In the genomic region with DNA sequence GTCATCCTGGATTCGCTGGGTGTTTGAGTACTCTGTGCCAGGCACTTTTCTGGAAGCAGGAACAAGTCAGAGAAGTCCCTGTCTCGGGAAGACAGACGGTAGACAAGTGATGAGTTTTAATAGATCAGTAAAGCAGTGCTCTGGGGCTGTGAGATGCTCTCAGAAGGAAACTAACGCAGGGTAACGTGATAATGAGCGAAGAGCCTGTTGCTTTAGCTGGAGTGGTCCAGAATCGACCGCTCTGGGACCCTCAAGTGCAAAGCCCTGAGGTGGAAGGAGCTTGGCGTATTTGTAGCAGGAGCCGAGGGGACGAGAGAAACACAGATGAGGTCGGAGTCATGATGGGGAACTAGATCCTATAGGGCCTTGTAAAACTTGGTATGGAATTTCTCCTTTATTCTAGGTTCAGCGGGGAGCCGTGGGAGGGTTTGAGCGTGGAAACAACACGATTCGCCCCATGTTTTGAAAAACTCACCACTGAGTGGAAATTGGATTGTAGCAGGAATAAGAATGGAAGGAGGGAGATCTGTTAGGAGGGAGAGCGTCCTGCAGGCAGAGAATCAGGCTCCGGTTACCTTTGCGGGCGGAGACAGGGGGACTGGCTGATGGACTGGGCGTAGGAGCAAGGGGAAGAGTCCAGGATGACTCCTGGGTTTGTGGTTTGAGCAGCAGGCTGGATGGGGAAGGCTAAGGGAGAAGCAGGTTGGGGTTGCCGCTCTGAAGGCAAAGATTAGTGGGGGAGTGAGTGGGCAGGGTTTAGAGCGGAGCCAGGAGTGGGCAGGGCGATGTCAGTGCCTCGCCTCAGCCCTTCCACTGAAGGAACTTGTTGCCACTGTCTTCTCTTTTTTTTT, we compare ENCODE assay signal across 8 cellular contexts. TPM values are rescaled to one million over a fixed set of nuclear protein-coding genes. Genes with fewer than 3 reads are reported as not detected.
DNase-seq lines count a peak whose midpoint lies in the region; ATAC-seq and TF ChIP-seq lines count a peak whose summit lies in the region.

No MANE protein-coding gene starts in this region.

- RAD21 ChIA-PET in HCT116 (lab: Charles Lee; ENCODE audit: low non-redundant PET in 1 of 2, low total read pairs in 2 of 2, uncharacterized antibody in 2 of 2, unreplicated experiment in 2 of 2), result no interaction called here

- no peak overlapping the region for H2AFZ ChIP-seq in HCT116 (ENCODE audit: low read depth, low read length, poor library complexity, severe bottlenecking)

- no peaks in the 10 kb centered on the region for H4K20me1 ChIP-seq in HCT116 (ENCODE audit: insufficient read depth)

- WGBS in spleen, 5 donors, result 16 to 21% (median 20%) methylated on average over 25 to 26 of the region's 26 CpGs

- H3K4me3 ChIP-seq in HCT116 (replicated peaks in 1 of 2; ENCODE audit: low read depth in 1 of 2, low read length in 2 of 2), result peak overlapping the region; percentile 49 to 71
- H3K4me3 ChIP-seq in iPS-11a (ENCODE audit: low read depth, low read length), result peak overlapping the region; percentile 79
- H3K4me3 ChIP-seq in spleen, result peak overlapping the region; percentile 41 to 88 (median 66)

- H3K9me2 ChIP-seq in HCT116 (ENCODE audit: insufficient read depth), result no peaks in the 10 kb centered on the region

- H3K4me2 ChIP-seq in HCT116 (ENCODE audit: low read length), result peak overlapping the region; percentile 82

- no peaks in the 10 kb centered on the region for H3K9me3 ChIP-seq in HCT116 (ENCODE audit: control insufficient read depth in 1 of 2, insufficient read depth in 1 of 2, low read depth in 1 of 2, low read length in 2 of 2)
- H3K9me3 ChIP-seq in spleen, result no peaks in the 10 kb centered on the region

- H3K27me3 ChIP-seq in HCT116 (ENCODE audit: insufficient read depth, low read length), result no peaks in the 10 kb centered on the region
- H3K27me3 ChIP-seq in spleen (replicated peaks in 1 of 7), result no peaks in the 10 kb centered on the region

- H3K27me3 Mint-ChIP-seq in activated CD4-positive, alpha-beta memory T cell treated with anti-CD3 and anti-CD28 coated beads for 36 hours, result no peaks in the 10 kb centered on the region

- peak overlapping the region; percentile 81 for H3K9ac ChIP-seq in HCT116 (ENCODE audit: low read length)

- H3K4me1 Mint-ChIP-seq in activated CD4-positive, alpha-beta memory T cell treated with anti-CD3 and anti-CD28 coated beads for 36 hours (ENCODE audit: low read depth), result peaks cover 30% of the 10 kb centered on the region

- intact Hi-C loops in HCT116 (cut with micrococcal nuclease), result no loop called here
- intact Hi-C loops in activated CD4-positive, alpha-beta memory T cell treated with anti-CD3 and anti-CD28 coated beads for 36 hours (cut with micrococcal nuclease), result loop anchor here (1.0 to 5.0 kb wide), 4 partner anchors 9 to 432 kb away; partner anchors contain the start of gene NR1H2
- intact Hi-C loops in spleen (cut with DNase I; ENCODE audit: low total_unique reads), result no loop called here

- no peaks in the 10 kb centered on the region for H3K9me3 Mint-ChIP-seq in activated CD4-positive, alpha-beta memory T cell treated with anti-CD3 and anti-CD28 coated beads for 36 hours

- H3K4me1 ChIP-seq in HCT116 (ENCODE audit: control insufficient read depth in 1 of 2, insufficient read depth in 2 of 2, low read length in 2 of 2) (peaks cover 11 to 16% of the 10 kb centered on the region in 2 experiments; a peak in 3 of 4 replicates), spleen (peaks cover 6 to 64% (median 38%) of the 10 kb centered on the region in 6 donors)

- peaks cover 14 to 27% of the 10 kb centered on the region in 2 experiments; a peak in 2 of 4 replicates for H3K36me3 ChIP-seq in HCT116 (ENCODE audit: control insufficient read depth in 1 of 2, insufficient read depth in 2 of 2, low read length in 2 of 2)
- H3K36me3 ChIP-seq in spleen, result peaks cover 3 to 52% (median 31%) of the 10 kb centered on the region in 6 donors

- TF ChIP-seq RAD21 in HCT116 (IDR thresholded peaks at IDR 0.05; ENCODE audit: low read depth), result no peak

- no peak for ATAC-seq in HCT116
- ATAC-seq in HG03342 (IDR thresholded peaks at IDR 0.05; ENCODE audit: unreplicated experiment), result no peak

- H3K36me3 Mint-ChIP-seq in activated CD4-positive, alpha-beta memory T cell treated with anti-CD3 and anti-CD28 coated beads for 36 hours, result peaks cover 28% of the 10 kb centered on the region

- BruUV-seq in HCT116 (replicated peaks; lab: Mats Ljungman, UMichigan), result TSS peak; percentile 45

- H3K27ac Mint-ChIP-seq in activated CD4-positive, alpha-beta memory T cell treated with anti-CD3 and anti-CD28 coated beads for 36 hours, result peak overlapping the region; percentile 95

- peaks cover 57% of the 10 kb centered on the region for H3K79me2 ChIP-seq in HCT116 (ENCODE audit: insufficient read depth, low read length)

- H3K27ac ChIP-seq in C4-2B (peak overlapping the region; percentile 88), HCT116 (ENCODE audit: low read depth, low read length) (peak overlapping the region; percentile 71), spleen (peak overlapping the region; percentile 38 to 94 (median 88))

- TF ChIP-seq CTCF in C4-2B (conservative IDR thresholded peaks at IDR 0.05), result no peak
- TF ChIP-seq CTCF in HCT116 (IDR thresholded peaks at IDR 0.05 in 2 of 3, conservative IDR thresholded peaks at IDR 0.05 in 1 of 3; ENCODE audit: borderline replicate concordance in 1 of 3, insufficient read depth in 1 of 3, low read depth in 2 of 3, low read length in 2 of 3), result no peak
- TF ChIP-seq CTCF in spleen (IDR thresholded peaks at IDR 0.05 in 8 of 11, conservative IDR thresholded peaks at IDR 0.05 in 3 of 11), result no peak

- peak overlapping the region; percentile 98 for H3K4me3 Mint-ChIP-seq in activated CD4-positive, alpha-beta memory T cell treated with anti-CD3 and anti-CD28 coated beads for 36 hours

- CTCF ChIA-PET in HCT116 (lab: Charles Lee), result interaction anchor here (1.2 kb wide), 1 partner anchor 56 kb away, joined by 3 read pairs; the partner anchor contains the start of gene KCNC3
- CTCF ChIA-PET in activated CD4-positive, alpha-beta memory T cell treated with anti-CD3 and anti-CD28 coated beads for 36 hours (lab: Charles Lee), result interaction anchor here (0.6 to 2.5 kb wide), 7 partner anchors 10 to 1318 kb away, joined by 3 to 13 read pairs (median 6); no protein-coding TSS in a partner anchor

- TF ChIP-seq POLR2A in HCT116 (IDR thresholded peaks at IDR 0.05; ENCODE audit: borderline replicate concordance, extremely low read depth, insufficient read depth, insufficient read length), result no peak
- TF ChIP-seq POLR2A in spleen (IDR thresholded peaks at IDR 0.05), result no peak

- DNase-seq in HCT116 (ENCODE audit: low read depth, low spot score) (no peak), spleen (no peak), inferior parietal cortex (ENCODE audit: extremely low spot score) (no peak)
- no peak for DNase-seq in activated CD4-positive, alpha-beta memory T cell treated with anti-CD3 and anti-CD28 coated beads for 36 hours
- DNase-seq in stimulated activated naive CD4-positive, alpha-beta T cell treated with Interleukin-2 at 50 U/mL for 16 hours (lab: John Stamatoyannopoulos, UW), result no peak

- POLR2A ChIA-PET in HCT116 (lab: Charles Lee), result interaction anchor here (1.0 to 1.4 kb wide), 3 partner anchors 9 to 81 kb away, joined by 3 to 5 read pairs (median 4); partner anchors contain the start of gene NR1H2
- POLR2A ChIA-PET in activated CD4-positive, alpha-beta memory T cell treated with anti-CD3 and anti-CD28 coated beads for 36 hours (lab: Charles Lee), result interaction anchor here (0.6 to 2.0 kb wide), 7 partner anchors 10 to 60 kb away, joined by 3 to 12 read pairs (median 4); no protein-coding TSS in a partner anchor

TF ChIP-seq in HCT116, 20 proteins besides CTCF, POLR2A, EP300 and RAD21:
- TF ChIP-seq ATF3 (IDR thresholded peaks at IDR 0.05), result no peak
- peak; percentile 20; the same call in 1 of the 2 replicates for TF ChIP-seq ZFX (IDR thresholded peaks at IDR 0.05)
- TF ChIP-seq POLR2AphosphoS5 (IDR thresholded peaks at IDR 0.05; ENCODE audit: low read depth, low read length), result 0 out of 2 replicates have a peak, but pooled peaks have one; percentile 4
- peak; percentile 35; the same call in 1 of the 2 replicates for TF ChIP-seq SIN3A (IDR thresholded peaks at IDR 0.05; ENCODE audit: low read depth)
- TF ChIP-seq, protein P1, sequence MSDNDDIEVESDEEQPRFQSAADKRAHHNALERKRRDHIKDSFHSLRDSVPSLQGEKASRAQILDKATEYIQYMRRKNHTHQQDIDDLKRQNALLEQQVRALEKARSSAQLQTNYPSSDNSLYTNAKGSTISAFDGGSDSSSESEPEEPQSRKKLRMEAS (IDR thresholded peaks at IDR 0.05), result 0 out of 2 replicates have a peak, but pooled peaks have one; percentile 44
- TF ChIP-seq EGR1 (IDR thresholded peaks at IDR 0.05; ENCODE audit: low read depth), result no peak
- TF ChIP-seq FOSL1 (IDR thresholded peaks at IDR 0.05; ENCODE audit: low read depth), result no peak

RNA-seq across cellular contexts. Expression of gene POLD1, which starts 0.8 kb away (rescaled TPM):
- total RNA-seq in HCT116 (2021; ENCODE audit: unreplicated experiment) (122 TPM), spleen (10 to 100 TPM; 26.5 to 39.9 (median 28.2) TPM)
- polyA plus RNA-seq in HCT116 (2012), result 92.4 and 93.2 TPM in 2 replicates
- total RNA-seq in activated CD4-positive, alpha-beta memory T cell treated with anti-CD3 and anti-CD28 coated beads for 36 hours, result 100 to 1,000 TPM; 190 to 191 TPM
- polyA plus RNA-seq in spleen, result 10 to 100 TPM; 50.9 to 66.6 (median 66.5) TPM

RNA-seq across cellular contexts. Expression of gene NR1H2, which starts 8.7 kb away (rescaled TPM):
- total RNA-seq in HCT116 (2021; ENCODE audit: unreplicated experiment) (40.3 TPM), spleen (10 to 100 TPM; 59.9 to 96.0 (median 84.8) TPM)
- polyA plus RNA-seq in HCT116 (2012), result 43.0 and 51.2 TPM in 2 replicates
- 10 to 100 TPM; 73.9 to 75.6 TPM for total RNA-seq in activated CD4-positive, alpha-beta memory T cell treated with anti-CD3 and anti-CD28 coated beads for 36 hours
- 10 to 100 TPM; 53.1 to 75.5 (median 55.8) TPM for polyA plus RNA-seq in spleen

RNA-seq across cellular contexts. Expression of gene NAPSA, which starts 19.5 kb away (rescaled TPM):
- total RNA-seq in HCT116 (2021; ENCODE audit: unreplicated experiment) (4.4 TPM), spleen (1 to 10 TPM; 1.5 to 3.4 (median 2.3) TPM)
- 3.4 and 3.7 TPM in 2 replicates for polyA plus RNA-seq in HCT116 (2012)
- 10 to 100 TPM; 88.8 to 99.8 TPM for total RNA-seq in activated CD4-positive, alpha-beta memory T cell treated with anti-CD3 and anti-CD28 coated beads for 36 hours
- 1 to 10 TPM; 4.5 to 6.4 (median 5.0) TPM for polyA plus RNA-seq in spleen

RNA-seq across cellular contexts. Expression of gene SPIB, which starts 33.8 kb away (rescaled TPM):
- total RNA-seq in HCT116 (2021; ENCODE audit: unreplicated experiment), result 0.96 TPM
- polyA plus RNA-seq in HCT116 (2012), result 0.04 and 0.48 TPM in 2 replicates
- total RNA-seq in activated CD4-positive, alpha-beta memory T cell treated with anti-CD3 and anti-CD28 coated beads for 36 hours, result under 1 TPM; 0.45 to 0.80 TPM
- 10 to 100 TPM; 22.1 to 76.6 (median 34.4) TPM for total RNA-seq in spleen
- 10 to 100 TPM; 55.5 to 90.5 (median 86.1) TPM for polyA plus RNA-seq in spleen

RNA-seq across cellular contexts. Expression of gene MYBPC2, which starts 47.8 kb away (rescaled TPM):
- not detected for total RNA-seq in HCT116 (2021; ENCODE audit: unreplicated experiment)
- 0.04 and 0.24 TPM in 2 replicates for polyA plus RNA-seq in HCT116 (2012)
- under 1 TPM; 0.38 to 0.94 TPM for total RNA-seq in activated CD4-positive, alpha-beta memory T cell treated with anti-CD3 and anti-CD28 coated beads for 36 hours
- total RNA-seq in spleen, result 1 to 10 TPM in 1 of 7 donors, under 1 TPM in 4, not detected in 2; 0.28 to 1.5 (median 0.40) TPM
- polyA plus RNA-seq in spleen, result 1 to 10 TPM in 1 of 3 donors, under 1 TPM in 2; 0.33 to 1.7 (median 0.45) TPM

Comparison
In these comparisons a context has a peak if more than half of its experiments do, and no peak if none do; other contexts are left out.
1. RNA of gene NAPSA, which starts 19.5 kb away (total RNA-seq): 88.8 to 99.8 TPM in activated CD4-positive, alpha-beta memory T cell treated with anti-CD3 and anti-CD28 coated beads for 36 hours; 4.4 TPM in HCT116 (single experiment) and 1.5 to 3.4 TPM in spleen; every median in the first group is over 10 times any median in the second.
2. Peak in every context shown above with its lines, with median percentiles within 50 percentile points of each other: H3K27ac ChIP-seq and H3K4me3 ChIP-seq.